8 cellular contexts compared by ENCODE assay signal in the genomic region with DNA sequence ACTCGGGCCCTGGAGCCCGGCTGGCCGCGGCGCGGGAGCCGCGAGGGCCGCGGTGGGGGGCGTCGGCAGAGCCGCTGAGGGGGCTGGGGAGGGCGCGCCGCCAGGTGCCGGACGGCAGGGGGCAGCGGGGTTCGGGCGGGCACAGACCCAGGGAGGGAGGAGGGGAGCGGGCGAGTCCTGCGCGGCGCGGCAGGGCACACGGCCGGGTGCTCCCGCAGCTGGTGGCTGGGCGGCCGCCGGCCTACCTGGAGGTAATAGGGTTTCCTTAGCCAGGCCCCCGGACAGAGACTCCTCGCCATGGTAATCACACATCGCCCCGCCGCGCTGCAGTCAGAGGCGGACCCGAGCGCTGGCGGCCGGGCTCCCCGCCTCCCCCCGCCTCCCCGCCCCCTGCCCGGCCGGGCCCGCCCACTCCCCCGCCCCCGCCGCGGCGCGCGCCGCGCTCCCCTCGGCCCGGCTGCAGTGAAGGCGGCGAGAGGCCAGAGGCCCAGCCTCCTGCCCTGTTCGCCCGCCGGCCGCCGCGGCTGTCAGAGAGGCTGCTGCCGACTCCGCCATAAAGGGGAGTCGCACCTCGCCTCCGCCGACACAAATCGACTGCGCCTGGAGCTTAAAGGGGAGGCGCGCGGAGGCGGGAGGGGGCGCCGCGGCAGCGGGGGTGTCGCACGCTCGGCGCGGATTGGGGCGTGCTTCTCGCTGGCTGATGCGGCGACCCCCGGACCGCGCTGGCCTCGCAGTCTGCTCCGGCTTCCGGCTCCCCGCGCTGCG. TPM values are rescaled to one million over a fixed set of nuclear protein-coding genes. Genes with fewer than 3 reads are reported as not detected.
DNase-seq lines count a peak whose midpoint lies in the region; ATAC-seq and TF ChIP-seq lines count a peak whose summit lies in the region.

A gene (minus strand): TSS at position 332 of the 765 bp plus-strand sequence. CDS start 33 bp downstream, at position 299.

- CTCF ChIA-PET in activated naive CD4-positive, alpha-beta T cell treated with anti-CD3 and anti-CD28 coated beads, Interleukin-2, amount 10 ng/mL, durations not matched to agents 7 days and 5 days (lab: Charles Lee) = interaction anchor here (0.7 to 19.8 kb wide), 16 partner anchors 11 to 663 kb away, joined by 3 to 375 read pairs (median 7); a partner anchor contains a TSS

- WGBS in ovary, 3 donors = 0 to 1% (median 1%) methylated on average over 7 to 102 of the region's 103 CpGs

- peaks cover 33% of the 10 kb centered on the region for H3K4me1 Mint-ChIP-seq in activated naive CD4-positive, alpha-beta T cell treated with anti-CD3 and anti-CD28 coated beads, Interleukin-2, amount 10 ng/mL, durations not matched to agents 7 days and 5 days

- H3K4me3 Mint-ChIP-seq in activated naive CD4-positive, alpha-beta T cell treated with anti-CD3 and anti-CD28 coated beads, Interleukin-2, amount 10 ng/mL, durations not matched to agents 7 days and 5 days = peak within 1 kb of the TSS; percentile 88

- intact Hi-C loops in ovary (cut with DNase I) = loop anchor here in 2 of 4 donors (5.0 to 10.0 kb wide), 2 partner anchors 104 to 107 kb away; no protein-coding TSS in a partner anchor

- in situ Hi-C loops in SK-MEL-5 (cut with HindIII; ENCODE audit: low pct_unique_long_range_greater_than_20kb, low sequenced_read_pairs) = no loop called here

- no peaks in the 10 kb centered on the region for H3K36me3 ChIP-seq in ovary
- H3K36me3 ChIP-seq in thoracic aorta = no peaks in the 10 kb centered on the region

- peak; percentile 36 for ATAC-seq in GM21576 (IDR thresholded peaks at IDR 0.05; ENCODE audit: unreplicated experiment)
- peak; percentile 24 for ATAC-seq in thoracic aorta (ENCODE audit: insufficient number of reproducible peaks, low FRiP score, low read depth)

- H3K4me1 ChIP-seq in ovary (ENCODE audit: insufficient read depth) = peaks cover 4% of the 10 kb centered on the region
- peaks cover 20 to 40% of the 10 kb centered on the region in 2 donors for H3K4me1 ChIP-seq in thoracic aorta (ENCODE audit: control insufficient read depth in 1 of 2, low read depth in 2 of 2)

- H3K9me3 Mint-ChIP-seq in activated naive CD4-positive, alpha-beta T cell treated with anti-CD3 and anti-CD28 coated beads, Interleukin-2, amount 10 ng/mL, durations not matched to agents 7 days and 5 days = no peaks in the 10 kb centered on the region

- peaks cover 26% of the 10 kb centered on the region for H3K36me3 Mint-ChIP-seq in activated naive CD4-positive, alpha-beta T cell treated with anti-CD3 and anti-CD28 coated beads, Interleukin-2, amount 10 ng/mL, durations not matched to agents 7 days and 5 days

- TF ChIP-seq POLR2A in ovary (IDR thresholded peaks at IDR 0.05) = peak; percentile 30

- H3K27me3 Mint-ChIP-seq in activated naive CD4-positive, alpha-beta T cell treated with anti-CD3 and anti-CD28 coated beads, Interleukin-2, amount 10 ng/mL, durations not matched to agents 7 days and 5 days = no peaks in the 10 kb centered on the region

- peak within 1 kb of the TSS; percentile 89 to 93 for H3K27ac ChIP-seq in ovary
- H3K27ac ChIP-seq in thoracic aorta = peak within 1 kb of the TSS; percentile 97 to 98

- peak within 1 kb of the TSS; percentile 67 for H3K4me3 ChIP-seq in Jurkat, Clone E6-1 (ENCODE audit: low read length)
- H3K4me3 ChIP-seq in ovary (peak within 1 kb of the TSS; percentile 56), thoracic aorta (peak within 1 kb of the TSS; percentile 98)

- peak in 1 of 3 donors; percentile 8 for TF ChIP-seq CTCF in ovary (IDR thresholded peaks at IDR 0.05)
- TF ChIP-seq CTCF in thoracic aorta (IDR thresholded peaks at IDR 0.05) = no peak

- no peaks in the 10 kb centered on the region for H3K9me3 ChIP-seq in ovary
- no peaks in the 10 kb centered on the region for H3K9me3 ChIP-seq in thoracic aorta

- peak within 1 kb of the TSS; percentile 98 for H3K27ac Mint-ChIP-seq in activated naive CD4-positive, alpha-beta T cell treated with anti-CD3 and anti-CD28 coated beads, Interleukin-2, amount 10 ng/mL, durations not matched to agents 7 days and 5 days

- no peaks in the 10 kb centered on the region for H3K27me3 ChIP-seq in ovary
- no peaks in the 10 kb centered on the region for H3K27me3 ChIP-seq in thoracic aorta (replicated peaks; ENCODE audit: insufficient read depth)

- TF ChIP-seq EP300 in ovary (IDR thresholded peaks at IDR 0.05) = no peak

- DNase-seq in DMS79 (lab: John Stamatoyannopoulos, UW) = peak; percentile 11
- DNase-seq in Jurkat, Clone E6-1 (ENCODE audit: low read depth, low spot score) = peak; percentile 69
- peak; percentile 62 for DNase-seq in SK-MEL-5 (ENCODE audit: low read depth, low spot score)
- peak; percentile 85 for DNase-seq in activated naive CD4-positive, alpha-beta T cell treated with anti-CD3 and anti-CD28 coated beads, Interleukin-2, amount 10 ng/mL, durations not matched to agents 7 days and 5 days
- peak; percentile 89 for DNase-seq in glomerular visceral epithelial cell (ENCODE audit: extremely low spot score)
- peak; percentile 77 to 87 (median 85) for DNase-seq in ovary
- DNase-seq in thoracic aorta (ENCODE audit: low spot score) = no peak

RNA-seq across cellular contexts. Expression of the gene that starts here (rescaled TPM):
- 17.1 TPM for polyA plus RNA-seq in Jurkat, Clone E6-1 (2012; ENCODE audit: insufficient read depth, insufficient read length)
- total RNA-seq in SK-MEL-5 (2014; rRNA removed; shearing (Covaris generic)) = 11.1 and 12.4 TPM in 2 replicates
- 12.2 and 18.5 TPM in 2 replicates for polyA plus RNA-seq in SK-MEL-5 (2015; cell fraction: cytosol; rRNA removed)
- 3.5 and 3.8 TPM in 2 replicates for polyA plus RNA-seq in SK-MEL-5 (2015; cell fraction: nucleus; rRNA removed)
- total RNA-seq in ovary = 10 to 100 TPM in 2 of 7 donors, 1 to 10 TPM in 5; 5.1 to 11.9 (median 8.6) TPM
- 10 to 100 TPM in 1 of 2 donors, 1 to 10 TPM in 1; 4.7 to 15.4 TPM for polyA plus RNA-seq in ovary
- 10 to 100 TPM; 10.8 to 18.3 TPM for total RNA-seq in thoracic aorta
